19 cellular contexts compared by ENCODE assay signal in genomic region chr3:150344079-150344478, GRCh38.
DNase-seq lines count a peak whose midpoint lies in the region; ATAC-seq, FAIRE-seq and TF ChIP-seq lines count a peak whose summit lies in the region.
"Had no signal": no experiment of that assay in that cellular context is flagged by ENCODE, and none has a peak within 500 bp of the region (broad histone marks: within the 10 kb centered on the region; RNA-seq: fewer than 3 reads in every experiment).

No MANE protein-coding gene starts in this region.

- H3K36me3 ChIP-seq in mammary epithelial cell (ENCODE audit: insufficient read depth, low read length) (no peaks in the 10 kb centered on the region), Panc1 (ENCODE audit: control insufficient read depth, insufficient read depth, low read length) (no peaks in the 10 kb centered on the region), keratinocyte (ENCODE audit: control insufficient read depth in 2 of 2, extremely low read depth in 1 of 2, insufficient read depth in 2 of 2, low read length in 2 of 2) (no peaks in the 10 kb centered on the region)

- H3K4me3 ChIP-seq in mammary epithelial cell (replicated peaks in 1 of 3; ENCODE audit: insufficient read depth in 1 of 3, low read depth in 2 of 3, low read length in 3 of 3) (no peak overlapping the region), Panc1 (ENCODE audit: low read depth in 2 of 2, low read length in 2 of 2) (peak overlapping the region; percentile 19 to 53), keratinocyte (ENCODE audit: control insufficient read depth in 2 of 3, extremely low read depth in 1 of 3, insufficient read depth in 2 of 3, low read depth in 1 of 3, low read length in 3 of 3) (no peak overlapping the region)
- H3K4me3 ChIP-seq: K562 had no signal

- intact Hi-C loops in mammary epithelial cell (cut with micrococcal nuclease) (loop anchor here (2.0 kb wide), 2 partner anchors 57 to 107 kb away; no protein-coding TSS in a partner anchor), MCF 10A (cut with micrococcal nuclease) (no loop called here), Panc1 (cut with micrococcal nuclease; ENCODE audit: unreplicated experiment) (loop anchor here (10.0 kb wide), 1 partner anchor 109 kb away; no protein-coding TSS in a partner anchor), posterior cingulate gyrus (cut with DNase I) (no loop called here)

- in situ Hi-C loops in mammary epithelial cell (cut with MboI; ENCODE audit: low sequenced_read_pairs in 2 of 2) (no loop called here), Panc1 (cut with HindIII; ENCODE audit: low pct_unique_long_range_greater_than_20kb, low sequenced_read_pairs) (no loop called here)

- H2AFZ ChIP-seq in mammary epithelial cell (ENCODE audit: low read depth, low read length) = peak overlapping the region; percentile 67
- no peak overlapping the region for H2AFZ ChIP-seq in keratinocyte (ENCODE audit: control insufficient read depth, low read length)

- H3K27ac ChIP-seq in mammary epithelial cell (ENCODE audit: insufficient read depth, low read depth, low read length) = peak overlapping the region; percentile 11
- peak overlapping the region; percentile 100 for H3K27ac ChIP-seq in Panc1 (ENCODE audit: low read length)
- H3K27ac ChIP-seq in keratinocyte (ENCODE audit: control insufficient read depth, insufficient read depth, low read length) = no peak overlapping the region

- H3K4me1 ChIP-seq in mammary epithelial cell (ENCODE audit: insufficient read depth, low read length) = peaks cover 46% of the 10 kb centered on the region
- peaks cover 91% of the 10 kb centered on the region for H3K4me1 ChIP-seq in Panc1 (ENCODE audit: control insufficient read depth, insufficient read depth, low read length)
- peaks cover 51% of the 10 kb centered on the region for H3K4me1 ChIP-seq in keratinocyte (ENCODE audit: control insufficient read depth, extremely low read depth, insufficient read depth, low read length)

- H4K20me1 ChIP-seq in mammary epithelial cell (ENCODE audit: insufficient read depth, low read length) = no peaks in the 10 kb centered on the region
- no peaks in the 10 kb centered on the region for H4K20me1 ChIP-seq in keratinocyte (ENCODE audit: control insufficient read depth, extremely low read depth, insufficient read depth, low read length)

- no peak for TF ChIP-seq CTCF in mammary epithelial cell (conservative IDR thresholded peaks at IDR 0.05 in 1 of 2, IDR thresholded peaks at IDR 0.05 in 1 of 2; ENCODE audit: extremely low read depth in 1 of 2, insufficient read depth in 1 of 2, low read depth in 1 of 2, low read length in 2 of 2)
- TF ChIP-seq CTCF in MCF 10A (IDR thresholded peaks at IDR 0.05; ENCODE audit: unreplicated experiment) = no peak
- no peak for TF ChIP-seq CTCF in Panc1 (IDR thresholded peaks at IDR 0.05)
- no peak for TF ChIP-seq CTCF in keratinocyte (optimal IDR thresholded peaks at IDR 0.05 in 1 of 3, IDR thresholded peaks at IDR 0.05 in 1 of 3, conservative IDR thresholded peaks at IDR 0.05 in 1 of 3; ENCODE audit: extremely low read depth in 1 of 3, insufficient read depth in 2 of 3, low read length in 3 of 3)
- TF ChIP-seq CTCF in type B pancreatic cell (conservative IDR thresholded peaks at IDR 0.05) = no peak

- H3K4me2 ChIP-seq in mammary epithelial cell (ENCODE audit: insufficient read depth, low read depth, low read length) (no peak overlapping the region), keratinocyte (ENCODE audit: control insufficient read depth, extremely low read depth, insufficient read depth, low read depth, low read length) (peak overlapping the region; percentile 18)

- no peak for ATAC-seq in Panc1
- no peak for ATAC-seq in GM18520 (IDR thresholded peaks at IDR 0.05; ENCODE audit: unreplicated experiment)
- ATAC-seq: K562 had no signal

- H3K79me2 ChIP-seq in mammary epithelial cell (ENCODE audit: insufficient read depth, low read length) = no peaks in the 10 kb centered on the region
- no peaks in the 10 kb centered on the region for H3K79me2 ChIP-seq in keratinocyte (ENCODE audit: control insufficient read depth, insufficient read depth, low read length)

- BruUV-seq in mammary epithelial cell (replicated peaks; lab: Mats Ljungman, UMichigan) (no TSS peak), MCF 10A (replicated peaks; lab: Mats Ljungman, UMichigan) (no TSS peak), Panc1 (replicated peaks; lab: Mats Ljungman, UMichigan) (no TSS peak)

- CTCF ChIA-PET in mammary epithelial cell (lab: Charles Lee; ENCODE audit: low non-redundant PET) = no interaction called here
- CTCF ChIA-PET in MCF 10A (lab: Yijun Ruan, JAX) = interaction anchor here (0.6 kb wide), 1 partner anchor 19 kb away, joined by 3 read pairs; no protein-coding TSS in a partner anchor
- CTCF ChIA-PET in Panc1 (lab: Charles Lee) = no interaction called here
- CTCF ChIA-PET in activated CD4-positive, alpha-beta T cell treated with anti-CD3 and anti-CD28 coated beads, Interleukin-2, amount 10 ng/mL, durations not matched to agents 7 days and 5 days (lab: Charles Lee) = no interaction called here

- 40% methylated on average over 4 of the region's 4 CpGs for WGBS in mammary epithelial cell (ENCODE audit: low coverage, missing lambda C conversion rate)

- no peaks in the 10 kb centered on the region for H3K36me3 Mint-ChIP-seq in MCF 10A (ENCODE audit: insufficient read depth, unreplicated experiment)
- H3K36me3 Mint-ChIP-seq in type B pancreatic cell = no peaks in the 10 kb centered on the region
- no peaks in the 10 kb centered on the region for H3K36me3 Mint-ChIP-seq in activated CD4-positive, alpha-beta T cell treated with anti-CD3 and anti-CD28 coated beads, Interleukin-2, amount 10 ng/mL, durations not matched to agents 7 days and 5 days (ENCODE audit: low read depth)
- H3K36me3 Mint-ChIP-seq: CD4-positive, alpha-beta memory T cell had no signal

- H3K4me3 Mint-ChIP-seq in MCF 10A (ENCODE audit: unreplicated experiment) (no peak overlapping the region), type B pancreatic cell (peak overlapping the region; percentile 12)
- no peak overlapping the region for H3K4me3 Mint-ChIP-seq in activated CD4-positive, alpha-beta T cell treated with anti-CD3 and anti-CD28 coated beads, Interleukin-2, amount 10 ng/mL, durations not matched to agents 7 days and 5 days
- H3K4me3 Mint-ChIP-seq: CD4-positive, alpha-beta memory T cell had no signal

- H3K9me1 ChIP-seq in keratinocyte (ENCODE audit: control insufficient read depth, extremely low read depth, insufficient read depth, low read length) = no peaks in the 10 kb centered on the region

- H3K4me1 Mint-ChIP-seq in MCF 10A (ENCODE audit: insufficient read depth, unreplicated experiment) = peaks cover 40% of the 10 kb centered on the region
- H3K4me1 Mint-ChIP-seq in type B pancreatic cell (ENCODE audit: unreplicated experiment) = peaks cover 53% of the 10 kb centered on the region
- H3K4me1 Mint-ChIP-seq in activated CD4-positive, alpha-beta T cell treated with anti-CD3 and anti-CD28 coated beads, Interleukin-2, amount 10 ng/mL, durations not matched to agents 7 days and 5 days = no peaks in the 10 kb centered on the region
- H3K4me1 Mint-ChIP-seq: CD4-positive, alpha-beta memory T cell had no signal

- POLR2A ChIA-PET in MCF 10A (lab: Yijun Ruan, JAX) = interaction anchor here (0.6 to 7.0 kb wide), 4 partner anchors 11 to 64 kb away, joined by 3 to 103 read pairs (median 6); partner anchors contain the start of gene TSC22D2
- POLR2A ChIA-PET in Panc1 (lab: Charles Lee) = no interaction called here
- POLR2A ChIA-PET in activated CD4-positive, alpha-beta T cell treated with anti-CD3 and anti-CD28 coated beads, Interleukin-2, amount 10 ng/mL, durations not matched to agents 7 days and 5 days (lab: Charles Lee) = no interaction called here

- H3K27me3 ChIP-seq in mammary epithelial cell (ENCODE audit: insufficient read depth, low read length) = no peaks in the 10 kb centered on the region
- H3K27me3 ChIP-seq in Panc1 (ENCODE audit: control insufficient read depth, insufficient read depth, low read length) = no peaks in the 10 kb centered on the region
- H3K27me3 ChIP-seq in keratinocyte (ENCODE audit: control insufficient read depth, extremely low read depth, insufficient read depth, low read length) = no peaks in the 10 kb centered on the region

- H3K9me3 Mint-ChIP-seq in MCF 10A (ENCODE audit: unreplicated experiment) (no peaks in the 10 kb centered on the region), type B pancreatic cell (no peaks in the 10 kb centered on the region)
- no peaks in the 10 kb centered on the region for H3K9me3 Mint-ChIP-seq in activated CD4-positive, alpha-beta T cell treated with anti-CD3 and anti-CD28 coated beads, Interleukin-2, amount 10 ng/mL, durations not matched to agents 7 days and 5 days
- H3K9me3 Mint-ChIP-seq: CD4-positive, alpha-beta memory T cell had no signal

- H3K9me3 ChIP-seq in mammary epithelial cell (replicated peaks; ENCODE audit: insufficient read depth, low read length) = no peaks in the 10 kb centered on the region
- H3K9me3 ChIP-seq in Panc1 (ENCODE audit: control insufficient read depth, insufficient read depth, low read depth, low read length) = no peaks in the 10 kb centered on the region
- no peaks in the 10 kb centered on the region for H3K9me3 ChIP-seq in keratinocyte (ENCODE audit: control insufficient read depth, low read depth, low read length)

- dilution Hi-C loops in mammary epithelial cell (cut with HindIII; ENCODE audit: low sequenced_read_pairs) = no loop called here
- dilution Hi-C loops in keratinocyte (cut with MboI; ENCODE audit: extremely low pct_ligation_motif_present, low sequenced_read_pairs) = no loop called here

- H3K9ac ChIP-seq in mammary epithelial cell (ENCODE audit: insufficient read depth, low read length) (no peak overlapping the region), keratinocyte (ENCODE audit: control insufficient read depth, extremely low read depth, insufficient read depth, low read length) (no peak overlapping the region)

- no peak overlapping the region for H3K27ac Mint-ChIP-seq in MCF 10A (ENCODE audit: low read depth, unreplicated experiment)
- H3K27ac Mint-ChIP-seq in type B pancreatic cell = peak overlapping the region; percentile 76
- H3K27ac Mint-ChIP-seq in activated CD4-positive, alpha-beta T cell treated with anti-CD3 and anti-CD28 coated beads, Interleukin-2, amount 10 ng/mL, durations not matched to agents 7 days and 5 days = no peak overlapping the region
- H3K27ac Mint-ChIP-seq: CD4-positive, alpha-beta memory T cell had no signal

- DNase-seq in mammary epithelial cell = no peak
- DNase-seq in MCF 10A (ENCODE audit: unreplicated experiment) = no peak
- no peak for DNase-seq in Panc1 (ENCODE audit: low read depth, low spot score)
- no peak for DNase-seq in keratinocyte (ENCODE audit: low read depth, low spot score)
- DNase-seq in type B pancreatic cell (ENCODE audit: extremely low spot score, unreplicated experiment) = no peak
- DNase-seq in activated CD4-positive, alpha-beta T cell treated with anti-CD3 and anti-CD28 coated beads, Interleukin-2, amount 10 ng/mL, durations not matched to agents 7 days and 5 days = no peak
- no peak for DNase-seq in posterior cingulate gyrus
- DNase-seq: 8988T; CD4-positive, alpha-beta memory T cell; DMS79; HCEC 1CT; NCI-H1694; NCI-H2107; NCI-H2227 treated with DMSO at 0.1 percent for 48 hours; NCI-H524; SHP77 treated with DMSO at 0.1 percent for 48 hours had no signal

- FAIRE-seq in keratinocyte (lab: Jason Lieb, UNC) = no peak
- FAIRE-seq: D721Med, K562 had no signal

- no peaks in the 10 kb centered on the region for H3K27me3 Mint-ChIP-seq in MCF 10A (ENCODE audit: insufficient read depth, unreplicated experiment)
- H3K27me3 Mint-ChIP-seq in type B pancreatic cell = no peaks in the 10 kb centered on the region
- peaks cover 9% of the 10 kb centered on the region for H3K27me3 Mint-ChIP-seq in activated CD4-positive, alpha-beta T cell treated with anti-CD3 and anti-CD28 coated beads, Interleukin-2, amount 10 ng/mL, durations not matched to agents 7 days and 5 days

Comparison
In these comparisons a context has a peak if more than half of its experiments do, and no peak if none do; other contexts are left out.
1. intact Hi-C loops: an anchor here in mammary epithelial cell (2.0 kb wide) and Panc1 (10.0 kb wide); none called in MCF 10A and posterior cingulate gyrus.
2. H3K4me3 ChIP-seq: peak in Panc1 (2 of 2); none in mammary epithelial cell (0 of 3) and keratinocyte (0 of 3).